ENCODE assay signal across 27 cellular contexts in genomic region chr3:149437710-149438109, GRCh38. TPM values are rescaled to one million over a fixed set of nuclear protein-coding genes. Genes with fewer than 3 reads are reported as not detected.
"Had no signal": no experiment of that assay in that cellular context is flagged by ENCODE, and none has a peak within 500 bp of the region (broad histone marks: within the 10 kb centered on the region; RNA-seq: fewer than 3 reads in every experiment).

No MANE protein-coding gene starts in this region.

- H3K27ac ChIP-seq: brain microvascular endothelial cell, cardiac muscle cell had no signal

- DNase-seq: activated B cell treated with CpG ODN at 0.5 μM for 24 hours; activated CD4-positive, alpha-beta memory T cell treated with anti-CD3 and anti-CD28 coated beads, Interleukin-2, amount 10 ng/mL, durations not matched to agents 7 days and 5 days; activated CD4-positive, alpha-beta T cell treated with anti-CD3 and anti-CD28 coated beads, Interleukin-2, amount 10 ng/mL, durations not matched to agents 7 days and 5 days; activated gamma-delta T cell; activated naive CD4-positive, alpha-beta T cell treated with anti-CD3 and anti-CD28 coated beads for 36 hours; activated naive CD8-positive, alpha-beta T cell treated with anti-CD3 and anti-CD28 coated beads for 36 hours; activated T-cell treated with anti-CD3 and anti-CD28 coated beads for 4 hours; activated T-cell treated with anti-CD3 and anti-CD28 coated beads, Interleukin-2, amount 50 U/mL, for 48 hours; brain microvascular endothelial cell; MM.1S; NCI-H1105; NCI-H1436; NCI-H1694 treated with DMSO at 0.1 percent for 48 hours; NCI-H2029 treated with DMSO at 0.1 percent for 48 hours; NCI-H510A treated with DMSO at 0.1 percent for 48 hours; NCI-H69; NK-92 treated with Interleukin-12 subunit alpha and Interleukin-12 subunit beta, amount 100 ng/mL, for 24 hours; OCI-M1; SHP77 treated with DMSO at 0.1 percent for 48 hours; T-helper 17 cell; T-helper 9 cell had no signal

- H3K9me3 Mint-ChIP-seq: activated B cell treated with CpG ODN at 0.5 μM for 24 hours; activated CD4-positive, alpha-beta memory T cell treated with anti-CD3 and anti-CD28 coated beads, Interleukin-2, amount 10 ng/mL, durations not matched to agents 7 days and 5 days; activated CD4-positive, alpha-beta T cell treated with anti-CD3 and anti-CD28 coated beads, Interleukin-2, amount 10 ng/mL, durations not matched to agents 7 days and 5 days; activated naive CD4-positive, alpha-beta T cell treated with anti-CD3 and anti-CD28 coated beads for 36 hours; activated naive CD8-positive, alpha-beta T cell treated with anti-CD3 and anti-CD28 coated beads for 36 hours; activated T-helper 17 cell treated with anti-CD3 and anti-CD28 coated beads, Interleukin-2, amount 50 U/mL, for 72 hours had no signal

- H3K27ac Mint-ChIP-seq: activated B cell treated with CpG ODN at 0.5 μM for 24 hours; activated CD4-positive, alpha-beta memory T cell treated with anti-CD3 and anti-CD28 coated beads, Interleukin-2, amount 10 ng/mL, durations not matched to agents 7 days and 5 days; activated CD4-positive, alpha-beta T cell treated with anti-CD3 and anti-CD28 coated beads, Interleukin-2, amount 10 ng/mL, durations not matched to agents 7 days and 5 days; activated naive CD4-positive, alpha-beta T cell treated with anti-CD3 and anti-CD28 coated beads for 36 hours; activated naive CD8-positive, alpha-beta T cell treated with anti-CD3 and anti-CD28 coated beads for 36 hours; activated T-helper 17 cell treated with anti-CD3 and anti-CD28 coated beads, Interleukin-2, amount 50 U/mL, for 72 hours; T-helper 17 cell had no signal

- H3K4me1 Mint-ChIP-seq: activated B cell treated with CpG ODN at 0.5 μM for 24 hours; activated CD4-positive, alpha-beta memory T cell treated with anti-CD3 and anti-CD28 coated beads, Interleukin-2, amount 10 ng/mL, durations not matched to agents 7 days and 5 days; activated CD4-positive, alpha-beta T cell treated with anti-CD3 and anti-CD28 coated beads, Interleukin-2, amount 10 ng/mL, durations not matched to agents 7 days and 5 days; activated naive CD8-positive, alpha-beta T cell treated with anti-CD3 and anti-CD28 coated beads for 36 hours; activated T-helper 17 cell treated with anti-CD3 and anti-CD28 coated beads, Interleukin-2, amount 50 U/mL, for 72 hours; T-helper 17 cell had no signal

- H3K36me3 Mint-ChIP-seq: activated naive CD8-positive, alpha-beta T cell treated with anti-CD3 and anti-CD28 coated beads for 36 hours had no signal

- H3K4me3 Mint-ChIP-seq: activated B cell treated with CpG ODN at 0.5 μM for 24 hours; activated CD4-positive, alpha-beta memory T cell treated with anti-CD3 and anti-CD28 coated beads, Interleukin-2, amount 10 ng/mL, durations not matched to agents 7 days and 5 days; activated CD4-positive, alpha-beta T cell treated with anti-CD3 and anti-CD28 coated beads, Interleukin-2, amount 10 ng/mL, durations not matched to agents 7 days and 5 days; activated naive CD4-positive, alpha-beta T cell treated with anti-CD3 and anti-CD28 coated beads for 36 hours; activated naive CD8-positive, alpha-beta T cell treated with anti-CD3 and anti-CD28 coated beads for 36 hours; activated T-helper 17 cell treated with anti-CD3 and anti-CD28 coated beads, Interleukin-2, amount 50 U/mL, for 72 hours; T-helper 17 cell had no signal

- H3K36me3 ChIP-seq: brain microvascular endothelial cell, cardiac muscle cell had no signal

- H3K27me3 ChIP-seq: brain microvascular endothelial cell, cardiac muscle cell had no signal

- ATAC-seq: activated T-helper 17 cell treated with anti-CD3 and anti-CD28 coated beads, Interleukin-2, amount 50 U/mL, for 72 hours; T-helper 17 cell had no signal

- FAIRE-seq: RCC 7860, TTC549 had no signal

- H3K4me3 ChIP-seq: cardiac muscle cell had no signal

RNA-seq across cellular contexts. Expression of gene TM4SF4, which starts 36.8 kb away (rescaled TPM):
- total RNA-seq: activated B cell treated with CpG ODN at 0.5 μM for 24 hours; activated CD4-positive, alpha-beta memory T cell treated with anti-CD3 and anti-CD28 coated beads, Interleukin-2, amount 10 ng/mL, durations not matched to agents 7 days and 5 days; activated CD4-positive, alpha-beta T cell treated with anti-CD3 and anti-CD28 coated beads, Interleukin-2, amount 10 ng/mL, durations not matched to agents 7 days and 5 days; activated CD8-positive, alpha-beta memory T cell treated with anti-CD3 and anti-CD28 coated beads for 36 hours; activated naive CD4-positive, alpha-beta T cell treated with anti-CD3 and anti-CD28 coated beads for 36 hours; activated naive CD8-positive, alpha-beta T cell treated with anti-CD3 and anti-CD28 coated beads for 36 hours; activated T-helper 17 cell treated with anti-CD3 and anti-CD28 coated beads, Interleukin-2, amount 50 U/mL, for 72 hours; cardiac muscle cell; SK-MEL-5; T-helper 17 cell had no signal
